Comparison of ENCODE assay signal across 8 cellular contexts in the genomic region with DNA sequence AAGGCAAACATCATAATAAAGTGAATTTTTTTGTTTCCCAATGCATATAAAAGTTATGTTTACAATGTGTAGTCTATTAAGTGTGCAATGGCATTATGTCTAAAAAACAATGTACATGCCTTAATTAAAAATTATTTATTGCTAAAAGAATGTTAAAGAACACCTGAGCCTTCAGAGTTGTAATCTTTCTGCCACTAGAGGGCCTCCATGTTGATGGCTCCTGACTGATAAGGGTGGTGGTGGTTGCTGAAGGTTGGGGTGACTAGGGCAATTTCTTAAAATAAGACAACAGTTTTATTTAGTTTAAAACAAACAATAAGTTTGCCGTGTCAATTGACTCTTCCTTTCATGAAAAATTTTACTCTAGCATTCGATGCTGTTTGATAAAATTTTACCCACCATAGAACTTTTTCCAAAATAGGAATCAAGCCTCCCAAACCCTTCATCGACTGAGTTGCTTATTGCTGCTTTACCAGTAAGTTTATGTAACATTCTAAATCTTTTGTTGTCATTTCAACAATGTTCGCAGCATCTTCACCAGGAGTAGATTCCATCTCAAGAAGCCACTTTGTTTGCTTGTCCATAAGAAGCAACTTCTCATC. TPM values are rescaled to one million over a fixed set of nuclear protein-coding genes. Genes with fewer than 3 reads are reported as not detected.
A peak's percentile ranks its signal among the peaks of the same experiment; 100 is the strongest.
DNase-seq lines count a peak whose midpoint lies in the region; TF ChIP-seq lines count a peak whose summit lies in the region.

No MANE protein-coding gene starts in this region.

- H3K27me3 ChIP-seq in OCI-LY1 (ENCODE audit: insufficient read depth, low read length) = no peaks in the 10 kb centered on the region

- no peaks in the 10 kb centered on the region for H3K4me1 ChIP-seq in OCI-LY1 (ENCODE audit: insufficient read depth, low read length, severe bottlenecking)

- H2AFZ ChIP-seq in OCI-LY1 (ENCODE audit: low read length) = no peak overlapping the region

- no peaks in the 10 kb centered on the region for H4K20me1 ChIP-seq in OCI-LY1 (ENCODE audit: insufficient read depth, low read length)

- H3K9ac ChIP-seq in OCI-LY1 (ENCODE audit: low read length) = no peak overlapping the region

- H3K4me1 Mint-ChIP-seq in progenitor cell of endocrine pancreas (ENCODE audit: low read depth) = peaks cover 8% of the 10 kb centered on the region

- H3K27ac Mint-ChIP-seq in progenitor cell of endocrine pancreas = no peak overlapping the region

- no peak overlapping the region for H3K4me3 ChIP-seq in OCI-LY1 (ENCODE audit: low read depth, low read length, poor library complexity, severe bottlenecking)

- 0 out of 2 replicates have a peak, but pooled peaks cover 4% of the 10 kb centered on the region for H3K9me3 ChIP-seq in OCI-LY1 (ENCODE audit: low read length)

- H3K27me3 Mint-ChIP-seq in progenitor cell of endocrine pancreas = no peaks in the 10 kb centered on the region

- peak; percentile 80 for TF ChIP-seq CTCF in OCI-LY1 (IDR thresholded peaks at IDR 0.05; ENCODE audit: low read length)
- peak; percentile 48 for TF ChIP-seq CTCF in progenitor cell of endocrine pancreas (IDR thresholded peaks at IDR 0.05; ENCODE audit: unreplicated experiment)

- no peak overlapping the region for H3K27ac ChIP-seq in OCI-LY1 (ENCODE audit: low read depth, low read length, poor library complexity, severe bottlenecking)

- H3K36me3 ChIP-seq in OCI-LY1 (ENCODE audit: insufficient read depth, low read length) = no peaks in the 10 kb centered on the region

- DNase-seq in activated T-cell treated with anti-CD3 and anti-CD28 coated beads for 4 hours (peak; percentile 25), dermis blood vessel endothelial cell (peak; percentile 65), progenitor cell of endocrine pancreas (ENCODE audit: low spot score, unreplicated experiment) (no peak), NCI-H524 (lab: John Stamatoyannopoulos, UW) (no peak), SIG-M5 (lab: John Stamatoyannopoulos, UW) (no peak), NCI-H774 (lab: John Stamatoyannopoulos, UW) (no peak)
- no peak for DNase-seq in activated T-cell treated with anti-CD3 and anti-CD28 coated beads, Interleukin-2, amount 50 U/mL, for 48 hours

- H3K9me3 Mint-ChIP-seq in progenitor cell of endocrine pancreas (ENCODE audit: low read depth) = peaks cover 23% of the 10 kb centered on the region

- peaks cover 16% of the 10 kb centered on the region for H3K36me3 Mint-ChIP-seq in progenitor cell of endocrine pancreas (ENCODE audit: insufficient read depth)

- H3K79me2 ChIP-seq in OCI-LY1 (ENCODE audit: insufficient read depth, low read length) = peaks cover 49% of the 10 kb centered on the region

- no peak overlapping the region for H3K4me3 Mint-ChIP-seq in progenitor cell of endocrine pancreas (ENCODE audit: low read depth)

- no peaks in the 10 kb centered on the region for H3K9me2 ChIP-seq in OCI-LY1 (ENCODE audit: low read depth, low read length)

- H3K4me2 ChIP-seq in OCI-LY1 (ENCODE audit: low read length) = no peak overlapping the region

- H3F3A ChIP-seq in OCI-LY1 (ENCODE audit: insufficient read depth, low read length) = no peaks in the 10 kb centered on the region

RNA-seq across cellular contexts. Expression of a gene that starts 32.3 kb away (rescaled TPM):
- total RNA-seq in dermis blood vessel endothelial cell = 27.2 and 28.4 TPM in 2 replicates
- total RNA-seq in progenitor cell of endocrine pancreas = 33.9 and 34.5 TPM in 2 replicates

Comparison
In these comparisons a context has a peak if more than half of its experiments do, and no peak if none do; other contexts are left out.
1. DNase-seq: peak in activated T-cell treated with anti-CD3 and anti-CD28 coated beads for 4 hours (single experiment) and dermis blood vessel endothelial cell (single experiment); none in activated T-cell treated with anti-CD3 and anti-CD28 coated beads, Interleukin-2, amount 50 U/mL, for 48 hours (0 of 2), progenitor cell of endocrine pancreas (single experiment), NCI-H524 (0 of 2), SIG-M5 (single experiment) and NCI-H774 (single experiment).